20 cellular contexts compared by ENCODE assay signal in the genomic region with DNA sequence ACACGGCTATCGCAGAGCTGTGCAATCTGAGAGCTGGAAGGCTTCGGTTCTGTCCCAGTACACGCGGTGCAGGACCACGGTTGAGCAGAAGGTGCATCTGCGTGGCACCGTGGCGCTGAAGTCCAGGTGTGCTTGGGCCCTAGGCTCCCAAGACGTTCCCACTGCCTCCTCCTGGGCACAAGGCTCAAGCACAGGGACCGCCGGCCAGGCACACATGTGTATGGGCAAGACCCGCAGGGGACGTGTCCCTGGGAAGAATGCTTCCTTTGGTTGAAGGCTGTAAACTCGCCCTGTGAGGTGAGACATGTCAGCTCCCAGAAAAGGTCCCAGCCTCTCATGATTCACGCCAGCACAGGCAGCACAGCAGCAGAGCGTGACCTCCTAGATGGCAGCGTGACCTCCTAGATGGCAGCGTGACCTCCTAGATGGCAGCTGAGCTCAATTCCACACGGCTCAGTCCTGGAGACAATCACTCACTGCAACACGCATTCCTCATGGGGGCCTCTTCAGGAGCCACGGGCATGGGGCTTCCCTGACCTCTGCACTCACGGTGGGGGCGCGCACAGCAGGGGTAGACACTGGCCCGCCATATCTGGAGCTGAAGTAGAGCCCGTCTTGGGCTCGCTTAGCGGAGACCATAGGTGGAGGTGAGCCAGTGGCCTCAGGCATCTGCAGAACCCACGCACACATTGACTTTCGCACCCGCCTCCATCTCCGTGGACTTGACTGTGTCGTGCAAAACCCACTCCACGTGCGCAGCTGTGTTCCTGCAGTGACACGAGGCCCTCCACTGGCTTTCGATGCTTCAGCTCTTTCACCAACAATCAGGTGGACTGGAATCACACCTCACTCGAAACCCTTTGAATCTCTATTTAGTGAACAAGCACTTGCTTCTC.
DNase-seq lines count a peak whose midpoint lies in the region; ATAC-seq, FAIRE-seq and TF ChIP-seq lines count a peak whose summit lies in the region.
"Had no signal": no experiment of that assay in that cellular context is flagged by ENCODE, and none has a peak within 500 bp of the region (broad histone marks: within the 10 kb centered on the region; RNA-seq: fewer than 3 reads in every experiment).

No MANE protein-coding gene starts in this region.

- FAIRE-seq in HepG2 (lab: Jason Lieb, UNC) = no peak
- no peak for FAIRE-seq in K562 (lab: Jason Lieb, UNC)
- FAIRE-seq: GM19239, H1 had no signal

- no peaks in the 10 kb centered on the region for H3K79me2 ChIP-seq in HepG2 (ENCODE audit: insufficient read depth, low read length)
- H3K79me2 ChIP-seq in K562 (ENCODE audit: control insufficient read depth, insufficient read depth, low read length) = no peaks in the 10 kb centered on the region
- H3K79me2 ChIP-seq in neural progenitor cell (ENCODE audit: low read depth) = no peaks in the 10 kb centered on the region

- H3K36me3 ChIP-seq in HepG2 (replicated peaks in 1 of 2; ENCODE audit: control insufficient read depth in 1 of 2, insufficient read depth in 2 of 2, low read length in 2 of 2) (peaks cover 34 to 62% of the 10 kb centered on the region in 2 experiments), right lobe of liver (peaks cover 0 to 4% (median 0%) of the 10 kb centered on the region in 4 donors), K562 (ENCODE audit: control insufficient read depth, insufficient read depth, low read length) (peaks cover 38% of the 10 kb centered on the region; the same call in 2 of the 3 replicates), neural progenitor cell (no peaks in the 10 kb centered on the region), ovary (no peaks in the 10 kb centered on the region)

- TF ChIP-seq POLR2A in HepG2 (IDR thresholded peaks at IDR 0.05; ENCODE audit: insufficient read depth in 1 of 2, low read depth in 2 of 2, low read length in 2 of 2) (no peak), right lobe of liver (IDR thresholded peaks at IDR 0.05) (no peak), K562 (conservative IDR thresholded peaks at IDR 0.05) (no peak), ovary (IDR thresholded peaks at IDR 0.05) (no peak)

- peaks cover 6% of the 10 kb centered on the region for H3F3A ChIP-seq in neural progenitor cell (ENCODE audit: low read depth)

- no peaks in the 10 kb centered on the region for H3K9me1 ChIP-seq in K562 (ENCODE audit: control insufficient read depth, insufficient read depth, low read length)

- DNase-seq in HepG2 (ENCODE audit: low spot score) (no peak), right lobe of liver (no peak), K562 (ENCODE audit: extremely low read depth in 1 of 4, low spot score in 3 of 4) (no peak), neural progenitor cell (ENCODE audit: low spot score) (no peak), RKO (ENCODE audit: low spot score) (no peak), ovary (no peak), HK-2 (ENCODE audit: unreplicated experiment) (no peak)
- DNase-seq: COR-L47; DMS79; KG1; NCI-H1092 treated with DMSO at 0.1 percent for 48 hours; NCI-H1436 treated with DMSO at 0.1 percent for 48 hours; NCI-H2029; NCI-H345; NCI-H524; NCI-H774; NK-92 treated with Interleukin-12 subunit alpha and Interleukin-12 subunit beta, amount 100 ng/mL, for 24 hours; Right ventricle myocardium superior had no signal

- H3K36me3 Mint-ChIP-seq in neural progenitor cell = peaks cover 10% of the 10 kb centered on the region

- CTCF ChIA-PET in HepG2 (lab: Yijun Ruan, JAX; ENCODE audit: low intra/inter-chr PET ratio, low total read pairs) (no interaction called here), K562 (lab: Yijun Ruan, JAX; ENCODE audit: low intra/inter-chr PET ratio) (no interaction called here)

- BruUV-seq in HepG2 (replicated peaks; lab: Mats Ljungman, UMichigan) (no TSS peak), K562 (replicated peaks; lab: Mats Ljungman, UMichigan) (no TSS peak)

- H3K4me2 ChIP-seq in HepG2 (ENCODE audit: low read depth, low read length) = no peak overlapping the region
- H3K4me2 ChIP-seq in K562 (ENCODE audit: insufficient read depth, low read length) = no peak overlapping the region
- no peak overlapping the region for H3K4me2 ChIP-seq in neural progenitor cell

- H3K27me3 ChIP-seq in HepG2 (ENCODE audit: control insufficient read depth in 1 of 2, insufficient read depth in 2 of 2, low read length in 2 of 2) (no peaks in the 10 kb centered on the region), right lobe of liver (no peaks in the 10 kb centered on the region), K562 (ENCODE audit: control insufficient read depth in 2 of 2, insufficient read depth in 2 of 2, low read length in 2 of 2) (no peaks in the 10 kb centered on the region), neural progenitor cell (no peaks in the 10 kb centered on the region), ovary (no peaks in the 10 kb centered on the region)

- H3K9ac ChIP-seq in HepG2 (ENCODE audit: insufficient read depth, low read depth, low read length) = no peak overlapping the region
- H3K9ac ChIP-seq in K562 (ENCODE audit: insufficient read depth in 1 of 2, low read depth in 2 of 2, low read length in 2 of 2) = no peak overlapping the region
- H3K9ac ChIP-seq in neural progenitor cell = no peak overlapping the region

- WGBS in HepG2 (ENCODE audit: low lambda C conversion rate) = 97% methylated on average over 23 of the region's 39 CpGs
- 97% methylated on average over 6 of the region's 39 CpGs for WGBS in right lobe of liver (ENCODE audit: insufficient coverage, low coverage, low lambda C conversion rate, missing lambda C conversion rate)
- WGBS in K562 (ENCODE audit: insufficient coverage, low coverage, missing lambda C conversion rate) = 90% methylated on average over 32 of the region's 39 CpGs
- WGBS in ovary, 3 donors = 94 to 95% (median 94%) methylated on average over 37 to 39 of the region's 39 CpGs

- H3K4me3 Mint-ChIP-seq in neural progenitor cell = no peak overlapping the region

- H3K4me3 ChIP-seq in HepG2 (replicated peaks in 1 of 3; ENCODE audit: insufficient read depth in 1 of 3, low read depth in 2 of 3, low read length in 3 of 3) (no peak overlapping the region), right lobe of liver (no peak overlapping the region), K562 (no peak overlapping the region), neural progenitor cell (no peak overlapping the region), ovary (no peak overlapping the region)

- H3K9me3 ChIP-seq in HepG2 (ENCODE audit: low read length) (no peaks in the 10 kb centered on the region), right lobe of liver (no peaks in the 10 kb centered on the region), K562 (replicated peaks; ENCODE audit: control insufficient read depth, insufficient read depth, low read depth, low read length) (no peaks in the 10 kb centered on the region), neural progenitor cell (ENCODE audit: low read depth) (no peaks in the 10 kb centered on the region), ovary (no peaks in the 10 kb centered on the region)

- H3K27me3 Mint-ChIP-seq in neural progenitor cell (ENCODE audit: insufficient read depth, low read depth) = no peaks in the 10 kb centered on the region

- no peak for TF ChIP-seq CTCF in HepG2 (CRISPR knock-in tag; IDR thresholded peaks at IDR 0.05)
- no peak for TF ChIP-seq CTCF in right lobe of liver (IDR thresholded peaks at IDR 0.05)
- TF ChIP-seq CTCF in K562 (IDR thresholded peaks at IDR 0.05 in 2 of 3, conservative IDR thresholded peaks at IDR 0.05 in 1 of 3; ENCODE audit: insufficient read depth in 2 of 3, low read depth in 1 of 3, low read length in 3 of 3) = no peak
- no peak for TF ChIP-seq CTCF in neural progenitor cell (IDR thresholded peaks at IDR 0.05)
- TF ChIP-seq CTCF in ovary (IDR thresholded peaks at IDR 0.05) = no peak

- H3K4me1 ChIP-seq in HepG2 (ENCODE audit: insufficient read depth, low read length) (no peaks in the 10 kb centered on the region), right lobe of liver (no peaks in the 10 kb centered on the region), K562 (replicated peaks in 1 of 2; ENCODE audit: control insufficient read depth in 2 of 2, insufficient read depth in 2 of 2, low read length in 2 of 2) (peaks cover 0 to 10% of the 10 kb centered on the region in 2 experiments; a peak in 1 of 5 replicates), neural progenitor cell (peaks cover 15% of the 10 kb centered on the region), ovary (ENCODE audit: insufficient read depth) (no peaks in the 10 kb centered on the region)

- no peak for ATAC-seq in HepG2
- ATAC-seq in right lobe of liver = no peak
- no peak for ATAC-seq in K562

- no peak for TF ChIP-seq EP300 in HepG2 (IDR thresholded peaks at IDR 0.05; ENCODE audit: low read depth in 2 of 2, low read length in 2 of 2)
- no peak for TF ChIP-seq EP300 in HepG2 (CRISPR knock-in tag; IDR thresholded peaks at IDR 0.05; ENCODE audit: borderline replicate concordance)
- TF ChIP-seq EP300 in K562 (IDR thresholded peaks at IDR 0.05; ENCODE audit: low read length) = no peak
- TF ChIP-seq EP300 in ovary (IDR thresholded peaks at IDR 0.05) = no peak

- in situ Hi-C loops in HepG2 (cut with HindIII; ENCODE audit: extremely low pct_ligation_motif_present, low pct_unique_long_range_greater_than_20kb) = no loop called here
- in situ Hi-C loops in K562 (cut with MboI) = no loop called here

- peak overlapping the region; percentile 42 for H3K27ac Mint-ChIP-seq in neural progenitor cell

- H3K9me3 Mint-ChIP-seq in neural progenitor cell = no peaks in the 10 kb centered on the region

- H3K27ac ChIP-seq in HepG2 (ENCODE audit: extremely low read length, insufficient read depth, low read length) (no peak overlapping the region), right lobe of liver (no peak overlapping the region), K562 (ENCODE audit: extremely low read depth, low read depth, low read length) (no peak overlapping the region), neural progenitor cell (no peak overlapping the region), ovary (no peak overlapping the region)

- POLR2A ChIA-PET in HepG2 (lab: Yijun Ruan, JAX) (no interaction called here), K562 (lab: Yijun Ruan, JAX) (interaction anchor here (0.7 kb wide), 2 partner anchors 42 to 171 kb away, joined by 3 read pairs; no protein-coding TSS in a partner anchor)

- TF ChIP-seq RAD21 in HepG2 (CRISPR knock-in tag; IDR thresholded peaks at IDR 0.05) = no peak
- no peak for TF ChIP-seq RAD21 in K562 (CRISPR knock-in tag; conservative IDR thresholded peaks at IDR 0.05 in 1 of 2, IDR thresholded peaks at IDR 0.05 in 1 of 2)

- H3K4me1 Mint-ChIP-seq in neural progenitor cell = peaks cover 21% of the 10 kb centered on the region

- H4K20me1 ChIP-seq in HepG2 (ENCODE audit: insufficient read depth, low read length) = no peaks in the 10 kb centered on the region
- no peaks in the 10 kb centered on the region for H4K20me1 ChIP-seq in K562 (replicated peaks; ENCODE audit: control insufficient read depth, insufficient read depth, low read length)
- peaks cover 15% of the 10 kb centered on the region for H4K20me1 ChIP-seq in neural progenitor cell (ENCODE audit: low read depth)

- intact Hi-C loops in HepG2 (cut with micrococcal nuclease; ENCODE audit: unreplicated experiment) (no loop called here), right lobe of liver (cut with DNase I) (no loop called here), K562 (cut with micrococcal nuclease) (no loop called here), ovary (cut with DNase I) (no loop called here)

- no peak overlapping the region for H2AFZ ChIP-seq in HepG2 (ENCODE audit: low read length)
- no peak overlapping the region for H2AFZ ChIP-seq in K562 (ENCODE audit: low read depth, low read length)
- no peak overlapping the region for H2AFZ ChIP-seq in neural progenitor cell (replicated peaks)

Comparison
In these comparisons a context has a peak if more than half of its experiments do, and no peak if none do; other contexts are left out.
1. Of the 241 proteins assayed by ChIP-seq in both HepG2 and K562: peak only in HepG2: RBM22; only in K562: POLR2G; in both: none; in neither: 239.